ENCODE assay signal across 25 cellular contexts in the genomic region with DNA sequence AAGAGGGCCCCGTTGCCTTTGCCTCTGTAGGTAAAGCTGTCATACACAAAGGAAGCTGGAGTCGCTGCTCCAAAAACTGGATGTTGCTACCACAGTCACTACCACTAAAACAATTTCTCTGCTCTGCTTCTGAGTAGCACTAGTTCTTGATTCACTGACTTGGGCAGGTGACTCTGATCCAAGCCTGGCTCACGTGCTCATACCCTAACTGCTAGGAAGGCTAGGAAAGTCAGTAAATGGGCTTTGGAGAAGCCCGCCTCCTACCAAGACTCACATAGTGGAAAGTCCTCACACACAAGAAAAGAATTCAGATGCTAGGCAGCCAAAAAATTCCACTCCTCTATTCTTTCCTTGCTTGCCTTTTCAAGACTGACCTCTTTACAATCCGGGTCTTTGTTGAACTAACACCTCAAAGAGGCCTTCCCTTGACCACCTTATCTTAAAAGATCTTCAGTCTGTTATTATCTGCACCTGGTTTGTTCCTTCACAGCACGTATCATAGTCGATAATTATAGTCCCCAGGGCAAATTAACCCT.
"Had no signal": no experiment of that assay in that cellular context is flagged by ENCODE, and none has a peak within 500 bp of the region (broad histone marks: within the 10 kb centered on the region; RNA-seq: fewer than 3 reads in every experiment).

No MANE protein-coding gene starts in this region.

- H3K4me1 Mint-ChIP-seq: activated T-helper 17 cell treated with anti-CD3 and anti-CD28 coated beads, Interleukin-2, amount 50 U/mL, for 72 hours; naive thymus-derived CD8-positive, alpha-beta T cell; stimulated activated memory B cell treated with anti-CD40 and anti-IgM and Interleukin-4, amounts not matched to agents 10 μg/mL and 1 μg/mL and 100 μg/mL, for 72 hours had no signal

- H3K9me3 ChIP-seq: ascending aorta, left lung, sigmoid colon, stomach, suprapubic skin, transverse colon, uterus had no signal

- H3K36me3 ChIP-seq: ascending aorta, brain microvascular endothelial cell, left lung, sigmoid colon, stomach, suprapubic skin, transverse colon, uterus, WERI-Rb-1 had no signal

- H3K36me3 Mint-ChIP-seq: activated naive CD4-positive, alpha-beta T cell treated with anti-CD3 and anti-CD28 coated beads, Interleukin-2, amount 50 U/mL, for 72 hours; mesothelial cell of epicardium; naive thymus-derived CD8-positive, alpha-beta T cell; stimulated activated memory B cell treated with anti-CD40 and anti-IgM and Interleukin-4, amounts not matched to agents 10 μg/mL and 1 μg/mL and 100 μg/mL, for 72 hours had no signal

- H3K27ac Mint-ChIP-seq: activated naive CD4-positive, alpha-beta T cell treated with anti-CD3 and anti-CD28 coated beads, Interleukin-2, amount 50 U/mL, for 72 hours; activated T-helper 17 cell treated with anti-CD3 and anti-CD28 coated beads, Interleukin-2, amount 50 U/mL, for 72 hours; mesothelial cell of epicardium; progenitor cell of endocrine pancreas; stimulated activated memory B cell treated with anti-CD40 and anti-IgM and Interleukin-4, amounts not matched to agents 10 μg/mL and 1 μg/mL and 100 μg/mL, for 72 hours had no signal

- H3K4me3 Mint-ChIP-seq: activated T-helper 17 cell treated with anti-CD3 and anti-CD28 coated beads, Interleukin-2, amount 50 U/mL, for 72 hours; mesothelial cell of epicardium; naive thymus-derived CD8-positive, alpha-beta T cell; stimulated activated memory B cell treated with anti-CD40 and anti-IgM and Interleukin-4, amounts not matched to agents 10 μg/mL and 1 μg/mL and 100 μg/mL, for 72 hours had no signal

- H3K27me3 ChIP-seq: ascending aorta, brain microvascular endothelial cell, foreskin keratinocyte, left lung, sigmoid colon, uterus had no signal

- ATAC-seq: activated naive CD4-positive, alpha-beta T cell treated with anti-CD3 and anti-CD28 coated beads, Interleukin-2, amount 50 U/mL, for 72 hours; activated T-helper 17 cell treated with anti-CD3 and anti-CD28 coated beads, Interleukin-2, amount 50 U/mL, for 72 hours; foreskin keratinocyte; left lung; naive thymus-derived CD8-positive, alpha-beta T cell; stimulated activated memory B cell treated with anti-CD40 and anti-IgM and Interleukin-4, amounts not matched to agents 10 μg/mL and 1 μg/mL and 100 μg/mL, for 72 hours had no signal

- H3K4me1 ChIP-seq: ascending aorta, foreskin keratinocyte, left lung, stomach, suprapubic skin, transverse colon, uterus had no signal

- H3K9me3 Mint-ChIP-seq: activated naive CD4-positive, alpha-beta T cell treated with anti-CD3 and anti-CD28 coated beads, Interleukin-2, amount 50 U/mL, for 72 hours; activated T-helper 17 cell treated with anti-CD3 and anti-CD28 coated beads, Interleukin-2, amount 50 U/mL, for 72 hours; mesothelial cell of epicardium; naive thymus-derived CD8-positive, alpha-beta T cell; stimulated activated memory B cell treated with anti-CD40 and anti-IgM and Interleukin-4, amounts not matched to agents 10 μg/mL and 1 μg/mL and 100 μg/mL, for 72 hours had no signal

- DNase-seq: activated T-cell treated with anti-CD3 and anti-CD28 coated beads, Interleukin-2, amount 50 U/mL, for 1 hour; brain microvascular endothelial cell; caudate nucleus; dermis blood vessel endothelial cell; effector CD8-positive, alpha-beta T cell; kidney glomerular epithelial cell; left lung; naive thymus-derived CD8-positive, alpha-beta T cell; retina; sigmoid colon; stimulated activated CD4-positive, alpha-beta T cell treated with anti-CD3 and anti-CD28 coated beads, Interleukin-15, amount 100 ng/mL, for 24 hours; stomach; transverse colon; uterus; WERI-Rb-1 had no signal

- H3K4me3 ChIP-seq: ascending aorta, left lung, lung, sigmoid colon, smooth muscle cell, stomach, suprapubic skin, transverse colon, uterus had no signal

- H3K4me2 ChIP-seq: smooth muscle cell had no signal

- H3K27ac ChIP-seq: ascending aorta, brain microvascular endothelial cell, foreskin keratinocyte, left lung, sigmoid colon, stomach, suprapubic skin, transverse colon, uterus, WERI-Rb-1 had no signal
